ENCODE assay signal across 11 cellular contexts in the genomic region with DNA sequence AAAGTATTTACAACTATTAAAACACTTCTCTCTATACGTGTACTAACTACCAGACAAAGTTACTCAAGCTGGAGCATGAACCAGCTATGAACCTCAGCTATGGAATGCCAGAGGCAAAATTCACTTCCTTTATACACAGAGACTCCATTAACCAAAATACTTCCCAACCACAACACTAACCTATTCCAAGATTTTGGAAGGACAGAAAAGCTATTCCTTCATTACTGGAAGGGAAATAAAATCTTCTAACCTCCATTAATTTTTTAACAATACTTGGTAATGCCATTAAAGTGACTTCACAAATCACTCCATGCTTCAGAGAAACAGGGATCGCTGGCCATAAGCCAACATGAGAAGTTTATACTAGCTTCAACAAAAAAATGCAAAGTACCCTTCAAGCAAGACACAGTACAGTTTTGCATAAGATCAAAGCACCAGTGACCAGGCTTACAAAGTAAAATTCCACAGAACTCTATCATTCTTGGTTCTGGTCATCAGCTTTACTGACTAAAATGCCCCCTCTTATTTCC. TPM values are rescaled to one million over a fixed set of nuclear protein-coding genes. Genes with fewer than 3 reads are reported as not detected.
A peak's percentile ranks its signal among the peaks of the same experiment; 100 is the strongest.
DNase-seq lines count a peak whose midpoint lies in the region; ATAC-seq, FAIRE-seq and TF ChIP-seq lines count a peak whose summit lies in the region.
"Had no signal": no experiment of that assay in that cellular context is flagged by ENCODE, and none has a peak within 500 bp of the region (broad histone marks: within the 10 kb centered on the region; RNA-seq: fewer than 3 reads in every experiment).

No MANE protein-coding gene starts in this region.

- peaks cover 4% of the 10 kb centered on the region for H3K36me3 ChIP-seq in MM.1S (replicated peaks; ENCODE audit: insufficient read depth, low read length)

- H3F3A ChIP-seq in MM.1S (ENCODE audit: insufficient read depth, low read length) = no peaks in the 10 kb centered on the region

- H3K27me3 ChIP-seq in MM.1S (replicated peaks; ENCODE audit: insufficient read depth, low read length) = no peaks in the 10 kb centered on the region

- H3K9me3 Mint-ChIP-seq in progenitor cell of endocrine pancreas (ENCODE audit: low read depth) = no peaks in the 10 kb centered on the region

- no peak overlapping the region for H3K9ac ChIP-seq in MM.1S (ENCODE audit: low read length)

- peaks cover 44% of the 10 kb centered on the region for H3K4me1 Mint-ChIP-seq in progenitor cell of endocrine pancreas (ENCODE audit: low read depth)

- no peak overlapping the region for H3K4me2 ChIP-seq in MM.1S (ENCODE audit: low read depth, low read length)

- H3K36me3 Mint-ChIP-seq in progenitor cell of endocrine pancreas (ENCODE audit: insufficient read depth) = peaks cover 31% of the 10 kb centered on the region

- CTCF ChIA-PET in RWPE1 (lab: Yijun Ruan, JAX) = no interaction called here

- peaks cover 53% of the 10 kb centered on the region for H4K20me1 ChIP-seq in MM.1S (ENCODE audit: insufficient read depth, low read length)

- peak overlapping the region; percentile 22 for H3K27ac Mint-ChIP-seq in progenitor cell of endocrine pancreas

- POLR2A ChIA-PET in RWPE1 (lab: Yijun Ruan, JAX; ENCODE audit: low non-redundant PET) = no interaction called here

- no peak for ATAC-seq in GM21390 (IDR thresholded peaks at IDR 0.05; ENCODE audit: unreplicated experiment)

- H3K27ac ChIP-seq in RWPE1 = no peak overlapping the region
- no peak overlapping the region for H3K27ac ChIP-seq in MM.1S (ENCODE audit: low read length)

- H3K79me2 ChIP-seq in MM.1S (ENCODE audit: low read length) = peaks cover 99% of the 10 kb centered on the region

- H3K4me3 Mint-ChIP-seq in progenitor cell of endocrine pancreas (ENCODE audit: low read depth) = no peak overlapping the region

- H3K27me3 Mint-ChIP-seq in progenitor cell of endocrine pancreas = no peaks in the 10 kb centered on the region

- no peak for FAIRE-seq in urothelium cell line (lab: Jason Lieb, UNC)
- FAIRE-seq: colon, GM18507 had no signal

- no peak overlapping the region for H3K4me3 ChIP-seq in epithelial cell of proximal tubule (ENCODE audit: low read depth, low read length)
- no peak overlapping the region for H3K4me3 ChIP-seq in MM.1S (ENCODE audit: low read length)

- no peaks in the 10 kb centered on the region for H3K9me3 ChIP-seq in MM.1S (replicated peaks; ENCODE audit: insufficient read depth, low read length)

- H3K9me2 ChIP-seq in MM.1S (replicated peaks; ENCODE audit: insufficient read depth, low read length) = no peaks in the 10 kb centered on the region

- no peak overlapping the region for H2AFZ ChIP-seq in MM.1S (ENCODE audit: low read length)

- peak; percentile 80 for DNase-seq in GM04503 (ENCODE audit: low read depth)
- DNase-seq in RWPE1 (ENCODE audit: low spot score) = peak; percentile 68
- peak; percentile 58 for DNase-seq in epithelial cell of proximal tubule (ENCODE audit: low read depth)
- no peak for DNase-seq in progenitor cell of endocrine pancreas (ENCODE audit: low spot score, unreplicated experiment)
- no peak for DNase-seq in MM.1S
- no peak for DNase-seq in NCI-H187 treated with DMSO at 0.1 percent for 48 hours (lab: John Stamatoyannopoulos, UW)
- no peak for DNase-seq in urothelium cell line (ENCODE audit: low spot score)
- DNase-seq: NCI-H1694 treated with DMSO at 0.1 percent for 48 hours had no signal

- no peaks in the 10 kb centered on the region for H3K4me1 ChIP-seq in MM.1S (ENCODE audit: low read length)

- TF ChIP-seq CTCF in RWPE1 (conservative IDR thresholded peaks at IDR 0.05; ENCODE audit: low read depth) (no peak), epithelial cell of proximal tubule (conservative IDR thresholded peaks at IDR 0.05; ENCODE audit: low read depth, low read length) (no peak), progenitor cell of endocrine pancreas (IDR thresholded peaks at IDR 0.05; ENCODE audit: unreplicated experiment) (no peak), MM.1S (IDR thresholded peaks at IDR 0.05; ENCODE audit: low read length) (no peak)

RNA-seq across cellular contexts. Expression of gene PUM1, which starts 58.0 kb away (rescaled TPM):
- total RNA-seq in epithelial cell of proximal tubule (42.4 and 51.4 TPM in 2 replicates), progenitor cell of endocrine pancreas (244 and 249 TPM in 2 replicates)

Comparison
In these comparisons a context has a peak if more than half of its experiments do, and no peak if none do; other contexts are left out.
1. DNase-seq: peak in GM04503 (single experiment), RWPE1 (single experiment) and epithelial cell of proximal tubule (single experiment); none in progenitor cell of endocrine pancreas (single experiment), MM.1S (single experiment), NCI-H187 treated with DMSO at 0.1 percent for 48 hours (single experiment) and urothelium cell line (single experiment).